In genomic region chr9:133334161-133334560, GRCh38 we compare ENCODE assay signal across 9 cellular contexts. TPM values are rescaled to one million over a fixed set of nuclear protein-coding genes. Genes with fewer than 3 reads are reported as not detected.
DNase-seq lines count a peak whose midpoint lies in the region; ATAC-seq and TF ChIP-seq lines count a peak whose summit lies in the region.
"Had no signal": no experiment of that assay in that cellular context is flagged by ENCODE, and none has a peak within 500 bp of the region (broad histone marks: within the 10 kb centered on the region; RNA-seq: fewer than 3 reads in every experiment).

No MANE protein-coding gene starts in this region.

- peaks cover 34% of the 10 kb centered on the region for H3K4me1 Mint-ChIP-seq in activated naive CD4-positive, alpha-beta T cell treated with anti-CD3 and anti-CD28 coated beads, Interleukin-2, amount 50 U/mL, for 24 hours

- H3K9me3 Mint-ChIP-seq in activated naive CD4-positive, alpha-beta T cell treated with anti-CD3 and anti-CD28 coated beads, Interleukin-2, amount 50 U/mL, for 24 hours = no peaks in the 10 kb centered on the region

- no peak for TF ChIP-seq CTCF in VCaP (conservative IDR thresholded peaks at IDR 0.05)
- no peak for TF ChIP-seq CTCF in lower lobe of right lung (IDR thresholded peaks at IDR 0.05)

- H3K27ac ChIP-seq in VCaP (peak overlapping the region; percentile 96; the same call in 1 of the 2 replicates), lower lobe of right lung (no peak overlapping the region), aorta (ENCODE audit: low read depth in 1 of 2, low read length in 2 of 2) (no peak overlapping the region)

- 91 to 92% methylated on average over 6 of the region's 6 CpGs for WGBS in aorta, 2 donors

- H3K4me1 ChIP-seq in lower lobe of right lung (peaks cover 21% of the 10 kb centered on the region), aorta (ENCODE audit: control insufficient read depth in 1 of 2, insufficient read depth in 2 of 2, low read length in 2 of 2) (no peaks in the 10 kb centered on the region)

- no peak for ATAC-seq in lower lobe of right lung
- ATAC-seq in aorta (ENCODE audit: low FRiP score) = no peak
- ATAC-seq in HG02678 (IDR thresholded peaks at IDR 0.05; ENCODE audit: unreplicated experiment) = no peak

- H3K27me3 Mint-ChIP-seq in activated naive CD4-positive, alpha-beta T cell treated with anti-CD3 and anti-CD28 coated beads, Interleukin-2, amount 50 U/mL, for 24 hours = no peaks in the 10 kb centered on the region

- DNase-seq in activated naive CD4-positive, alpha-beta T cell (lab: John Stamatoyannopoulos, UW) = no peak
- DNase-seq in lower lobe of right lung = peak; percentile 32
- peak; percentile 34 to 38 for DNase-seq in aorta
- no peak for DNase-seq in HCEC 1CT
- no peak for DNase-seq in OCI-M2 (lab: John Stamatoyannopoulos, UW; ENCODE audit: unreplicated experiment)
- DNase-seq: NCI-H82 had no signal

- peaks cover 21% of the 10 kb centered on the region for H3K36me3 Mint-ChIP-seq in activated naive CD4-positive, alpha-beta T cell treated with anti-CD3 and anti-CD28 coated beads, Interleukin-2, amount 50 U/mL, for 24 hours

- H3K4me3 Mint-ChIP-seq in activated naive CD4-positive, alpha-beta T cell treated with anti-CD3 and anti-CD28 coated beads, Interleukin-2, amount 50 U/mL, for 24 hours = peak overlapping the region; percentile 95

- H3K27ac Mint-ChIP-seq in activated naive CD4-positive, alpha-beta T cell treated with anti-CD3 and anti-CD28 coated beads, Interleukin-2, amount 50 U/mL, for 24 hours = peak overlapping the region; percentile 65

- H3K27me3 ChIP-seq in lower lobe of right lung (ENCODE audit: low read depth) (no peaks in the 10 kb centered on the region), aorta (ENCODE audit: control insufficient read depth in 1 of 2, insufficient read depth in 2 of 2, low read length in 1 of 2) (no peaks in the 10 kb centered on the region)

- H3K4me3 ChIP-seq in lower lobe of right lung (no peak overlapping the region), aorta (ENCODE audit: low read length in 2 of 2) (no peak overlapping the region)

- H3K9me3 ChIP-seq in lower lobe of right lung (no peaks in the 10 kb centered on the region), aorta (ENCODE audit: control insufficient read depth, low read length) (no peaks in the 10 kb centered on the region)

- peaks cover 52% of the 10 kb centered on the region for H3K36me3 ChIP-seq in lower lobe of right lung
- peaks cover 0 to 6% of the 10 kb centered on the region in 2 donors for H3K36me3 ChIP-seq in aorta (ENCODE audit: control insufficient read depth in 1 of 2, insufficient read depth in 2 of 2, low read length in 1 of 2)

- intact Hi-C loops in lower lobe of right lung (cut with DNase I) (no loop called here), aorta (cut with DNase I) (no loop called here)

RNA-seq across cellular contexts. Expression of gene SURF6, which starts 1.8 kb away (rescaled TPM):
- 15.2 TPM for total RNA-seq in lower lobe of right lung
- total RNA-seq in aorta = 10 to 100 TPM; 13.3 to 16.3 TPM
- polyA plus RNA-seq in aorta = 10 to 100 TPM; 15.7 to 23.6 TPM

RNA-seq across cellular contexts. Expression of gene MED22, which starts 13.8 kb away (rescaled TPM):
- total RNA-seq in lower lobe of right lung (24.4 TPM), aorta (10 to 100 TPM; 18.6 to 37.0 TPM)
- polyA plus RNA-seq in aorta = 10 to 100 TPM; 10.8 to 30.3 TPM

RNA-seq across cellular contexts. Expression of gene RPL7A, which starts 13.9 kb away (rescaled TPM):
- total RNA-seq in lower lobe of right lung (1,397 TPM), aorta (1,000 to 10,000 TPM; 1,304 to 1,328 TPM)
- polyA plus RNA-seq in aorta = 1,000 to 10,000 TPM; 2,763 to 3,584 TPM

RNA-seq across cellular contexts. Expression of gene SURF1, which starts 22.1 kb away (rescaled TPM):
- total RNA-seq in lower lobe of right lung = 49.4 TPM
- 10 to 100 TPM; 29.2 to 41.2 TPM for total RNA-seq in aorta
- 10 to 100 TPM; 79.5 to 85.4 TPM for polyA plus RNA-seq in aorta

RNA-seq across cellular contexts. Expression of gene SURF2, which starts 22.2 kb away (rescaled TPM):
- total RNA-seq in lower lobe of right lung = 15.2 TPM
- total RNA-seq in aorta = 1 to 10 TPM; 9.2 to 9.9 TPM
- 10 to 100 TPM; 26.6 to 29.2 TPM for polyA plus RNA-seq in aorta

Comparison
In these comparisons a context has a peak if more than half of its experiments do, and no peak if none do; other contexts are left out.
1. DNase-seq: peak in lower lobe of right lung (single experiment) and aorta (2 of 2); none in activated naive CD4-positive, alpha-beta T cell (0 of 4), HCEC 1CT (single experiment) and OCI-M2 (single experiment).